ENCODE assay signal across 19 cellular contexts in genomic region chr4:186949847-186950246, GRCh38.
DNase-seq lines count a peak whose midpoint lies in the region; ATAC-seq, FAIRE-seq and TF ChIP-seq lines count a peak whose summit lies in the region.
"Had no signal": no experiment of that assay in that cellular context is flagged by ENCODE, and none has a peak within 500 bp of the region (broad histone marks: within the 10 kb centered on the region; RNA-seq: fewer than 3 reads in every experiment).

No MANE protein-coding gene starts in this region.

- 84% methylated on average over 5 of the region's 6 CpGs for WGBS in mesenchymal stem cell
- 29 to 31% methylated on average over 6 of the region's 6 CpGs for WGBS in pancreas, 2 donors

- H4K8ac ChIP-seq in mesenchymal stem cell (ENCODE audit: low read length): no peak overlapping the region

- no peak overlapping the region for H3K18ac ChIP-seq in mesenchymal stem cell (ENCODE audit: low read depth in 1 of 2, low read length in 2 of 2)

- H2AFZ ChIP-seq in mesenchymal stem cell (ENCODE audit: low read depth, low read length): no peak overlapping the region
- H2AFZ ChIP-seq: GM23248 had no signal

- no peak overlapping the region for H2BK15ac ChIP-seq in mesenchymal stem cell (ENCODE audit: low read depth, poor library complexity, severe bottlenecking)

- FAIRE-seq in pancreas (lab: Jason Lieb, UNC): no peak
- FAIRE-seq: G401.6, GM12892, H1 had no signal

- no peak overlapping the region for H3K27ac Mint-ChIP-seq in osteocyte (ENCODE audit: unreplicated experiment)
- H3K27ac Mint-ChIP-seq: B cell; CD4-positive, CD25-positive, alpha-beta regulatory T cell; CD8-positive, alpha-beta T cell had no signal

- H3K36me3 ChIP-seq in mesenchymal stem cell (ENCODE audit: control insufficient read depth in 1 of 2, insufficient read depth in 2 of 2, low read depth in 1 of 2, low read length in 2 of 2) (no peaks in the 10 kb centered on the region), pancreas (no peaks in the 10 kb centered on the region)
- H3K36me3 ChIP-seq: BLaER1 had no signal

- H4K91ac ChIP-seq in mesenchymal stem cell (ENCODE audit: low read length): no peak overlapping the region

- H2BK12ac ChIP-seq in mesenchymal stem cell (ENCODE audit: low read length in 2 of 2): peak overlapping the region in 1 of 2 experiments; percentile 47

- H3K9me3 ChIP-seq in mesenchymal stem cell (ENCODE audit: control insufficient read depth, low read length) (no peaks in the 10 kb centered on the region), pancreas (no peaks in the 10 kb centered on the region)
- H3K9me3 ChIP-seq: BLaER1, Caco-2 had no signal

- no peaks in the 10 kb centered on the region for H3K79me1 ChIP-seq in mesenchymal stem cell (replicated peaks; ENCODE audit: low read length, poor library complexity, severe bottlenecking)

- no peak overlapping the region for H3K27ac ChIP-seq in mesenchymal stem cell (ENCODE audit: low read length, poor library complexity, severe bottlenecking)
- H3K27ac ChIP-seq in pancreas: peak overlapping the region; percentile 19 to 68 (median 64)
- H3K27ac ChIP-seq: BLaER1, C4-2B, GM23248 had no signal

- DNase-seq in LNCaP clone FGC (ENCODE audit: low read depth): peak; percentile 48
- no peak for DNase-seq in mesenchymal stem cell
- peak in 3 of 6 donors; percentile 19 to 40 (median 22) for DNase-seq in pancreas
- no peak for DNase-seq in osteocyte (ENCODE audit: extremely low spot score, unreplicated experiment)
- no peak for DNase-seq in cortex of kidney (lab: John Stamatoyannopoulos, UW)
- no peak for DNase-seq in activated CD4-positive, CD25-positive, alpha-beta regulatory T cell (lab: John Stamatoyannopoulos, UW)
- DNase-seq: Caco-2; CD4-positive, CD25-positive, alpha-beta regulatory T cell; CD8-positive, alpha-beta T cell; DMS153; DND-41; GM23248; H7 had no signal

- H3K4me3 ChIP-seq in LNCaP clone FGC (ENCODE audit: low read depth, low read length) (no peak overlapping the region), mesenchymal stem cell (ENCODE audit: insufficient read depth in 1 of 2, low read depth in 1 of 2, low read length in 2 of 2) (no peak overlapping the region), pancreas (no peak overlapping the region)
- H3K4me3 ChIP-seq: BLaER1, GM23248 had no signal

- H2AK5ac ChIP-seq in mesenchymal stem cell (ENCODE audit: low read length, severe bottlenecking): peak overlapping the region; percentile 6

- no peak overlapping the region for H3K4me2 ChIP-seq in mesenchymal stem cell (ENCODE audit: low read length, poor library complexity, severe bottlenecking)
- H3K4me2 ChIP-seq: BLaER1 had no signal

- H3K9ac ChIP-seq in mesenchymal stem cell (ENCODE audit: low read length): no peak overlapping the region
- H3K9ac ChIP-seq: BLaER1, GM23248 had no signal

- H3K4ac ChIP-seq in mesenchymal stem cell (ENCODE audit: low read depth in 1 of 2, low read length in 2 of 2): no peak overlapping the region

- H3K27me3 Mint-ChIP-seq in osteocyte (ENCODE audit: unreplicated experiment): no peaks in the 10 kb centered on the region
- H3K27me3 Mint-ChIP-seq: B cell; CD4-positive, CD25-positive, alpha-beta regulatory T cell had no signal

- peaks cover 9% of the 10 kb centered on the region for H3K4me1 Mint-ChIP-seq in osteocyte (ENCODE audit: unreplicated experiment)
- H3K4me1 Mint-ChIP-seq: B cell; CD4-positive, CD25-positive, alpha-beta regulatory T cell had no signal

- H3K9me3 Mint-ChIP-seq in osteocyte (ENCODE audit: unreplicated experiment): peaks cover 7% of the 10 kb centered on the region

- ATAC-seq in pancreas: peak; percentile 35 to 53 (median 43)
- ATAC-seq: CD8-positive, alpha-beta T cell had no signal

- H2BK5ac ChIP-seq in mesenchymal stem cell (ENCODE audit: low read depth, low read length, poor library complexity, severe bottlenecking): no peak overlapping the region

- H3K4me3 Mint-ChIP-seq in osteocyte (ENCODE audit: unreplicated experiment): no peak overlapping the region
- H3K4me3 Mint-ChIP-seq: B cell; CD4-positive, CD25-positive, alpha-beta regulatory T cell; CD8-positive, alpha-beta T cell had no signal

- H3K23ac ChIP-seq in mesenchymal stem cell (ENCODE audit: low read length in 2 of 2): no peak overlapping the region

- no peak for TF ChIP-seq CTCF in LNCaP clone FGC (IDR thresholded peaks at IDR 0.05; ENCODE audit: control insufficient read depth, extremely low read depth, insufficient read depth)
- TF ChIP-seq CTCF in pancreas (IDR thresholded peaks at IDR 0.05): no peak
- TF ChIP-seq CTCF in osteocyte (IDR thresholded peaks at IDR 0.05): no peak

- H3K4me1 ChIP-seq in mesenchymal stem cell (ENCODE audit: control insufficient read depth, insufficient read depth, low read depth, low read length): peaks cover 13% of the 10 kb centered on the region
- H3K4me1 ChIP-seq in pancreas: peaks cover 22 to 48% (median 38%) of the 10 kb centered on the region in 3 donors
- H3K4me1 ChIP-seq: Caco-2 had no signal

- intact Hi-C loops in pancreas (cut with DNase I): no loop called here

- no peak overlapping the region for H3K14ac ChIP-seq in mesenchymal stem cell (ENCODE audit: low read length in 2 of 2)

- no peaks in the 10 kb centered on the region for H3K27me3 ChIP-seq in mesenchymal stem cell (ENCODE audit: control insufficient read depth in 1 of 2, insufficient read depth in 1 of 2, low read length in 2 of 2)
- no peaks in the 10 kb centered on the region for H3K27me3 ChIP-seq in pancreas
- H3K27me3 ChIP-seq: BLaER1 had no signal

- H2BK120ac ChIP-seq in mesenchymal stem cell (ENCODE audit: low read depth, low read length): no peak overlapping the region

- H3K36me3 Mint-ChIP-seq in osteocyte (ENCODE audit: unreplicated experiment): no peaks in the 10 kb centered on the region
- H3K36me3 Mint-ChIP-seq: CD4-positive, CD25-positive, alpha-beta regulatory T cell; CD8-positive, alpha-beta T cell had no signal
